In the genomic region with DNA sequence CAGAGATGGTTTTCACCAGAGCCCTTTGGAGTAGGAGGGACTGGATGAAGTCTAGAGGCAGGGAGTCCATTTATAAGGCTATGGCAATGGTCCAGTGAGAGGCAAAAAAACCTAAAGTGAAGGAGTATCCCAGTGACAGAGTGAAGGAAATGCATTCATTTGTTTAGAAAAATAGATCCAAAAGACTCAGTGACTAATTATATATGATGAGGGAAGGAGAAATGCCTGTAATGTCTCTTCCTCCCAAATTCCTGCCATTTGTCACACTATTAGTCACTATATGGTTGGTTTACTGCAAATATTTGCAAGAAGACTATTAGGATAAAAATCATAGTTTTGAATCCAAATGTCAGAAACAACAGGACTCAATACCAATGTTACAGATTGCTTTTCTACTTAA, we compare ENCODE assay signal across 25 cellular contexts.
DNase-seq lines count a peak whose midpoint lies in the region; TF ChIP-seq lines count a peak whose summit lies in the region.
"Had no signal": no experiment of that assay in that cellular context is flagged by ENCODE, and none has a peak within 500 bp of the region (broad histone marks: within the 10 kb centered on the region; RNA-seq: fewer than 3 reads in every experiment).

No MANE protein-coding gene starts in this region.

- H3K27ac ChIP-seq in substantia nigra (ENCODE audit: low read depth, low read length, poor library complexity, severe bottlenecking), result no peak overlapping the region
- H3K27ac ChIP-seq: A549; BLaER1 treated with 17β-estradiol and CSF1 and Interleukin-3, amounts not matched to agents 10 nM and 100 nM; breast epithelium; coronary artery; hepatocyte; right lobe of liver had no signal

- in situ Hi-C loops in astrocyte of the spinal cord (cut with HindIII; ENCODE audit: low sequenced_read_pairs), result no loop called here

- H3K4me3 ChIP-seq in AG10803 (ENCODE audit: low read length) (no peak overlapping the region), astrocyte of the spinal cord (ENCODE audit: low read depth, low read length) (no peak overlapping the region)
- H3K4me3 ChIP-seq: A549; BLaER1 treated with 17β-estradiol and CSF1 and Interleukin-3, amounts not matched to agents 10 nM and 100 nM; breast epithelium; coronary artery; hepatocyte; right lobe of liver had no signal

- DNase-seq in AG10803 (ENCODE audit: low read depth) (peak; percentile 73), HS-5 (ENCODE audit: low read depth) (peak; percentile 70), astrocyte of the spinal cord (ENCODE audit: low read depth, low spot score) (peak; percentile 41), foreskin melanocyte (peak; percentile 32), substantia nigra (lab: John Stamatoyannopoulos, UW) (no peak), NCI-H748 treated with DMSO at 0.1 percent for 48 hours (lab: John Stamatoyannopoulos, UW) (no peak), germinal center (ENCODE audit: low spot score) (no peak), NCI-H446 treated with DMSO at 0.1 percent for 48 hours (lab: John Stamatoyannopoulos, UW) (no peak)
- DNase-seq: activated B cell treated with CpG ODN at 0.5 μM for 24 hours; activated CD4-positive, alpha-beta T cell treated with anti-CD3 and anti-CD28 coated beads, Interleukin-2, amount 50 U/mL, for 4 hours; activated CD8-positive, alpha-beta memory T cell treated with anti-CD3 and anti-CD28 coated beads, Interleukin-2, amount 50 U/mL, for 4 hours; activated naive CD8-positive, alpha-beta T cell treated with anti-CD3 and anti-CD28 coated beads for 36 hours; endodermal cell; immature natural killer cell; Kasumi-1; left ventricle myocardium superior; NCI-H69; nephron progenitor cell; right lobe of liver; T1000 had no signal

- TF ChIP-seq CTCF in AG10803 (conservative IDR thresholded peaks at IDR 0.05; ENCODE audit: low read length), result no peak
- TF ChIP-seq CTCF in astrocyte of the spinal cord (IDR thresholded peaks at IDR 0.05; ENCODE audit: low read depth, low read length), result no peak

Comparison
In these comparisons a context has a peak if more than half of its experiments do, and no peak if none do; other contexts are left out.
1. DNase-seq: peak in AG10803 (single experiment), HS-5 (single experiment), astrocyte of the spinal cord (single experiment) and foreskin melanocyte (single experiment); none in substantia nigra (0 of 49), NCI-H748 treated with DMSO at 0.1 percent for 48 hours (single experiment), germinal center (single experiment) and NCI-H446 treated with DMSO at 0.1 percent for 48 hours (single experiment).